15 cellular contexts compared by ENCODE assay signal in genomic region chr6:56956481-56956880, GRCh38. TPM values are rescaled to one million over a fixed set of nuclear protein-coding genes. Genes with fewer than 3 reads are reported as not detected.
DNase-seq lines count a peak whose midpoint lies in the region; FAIRE-seq and TF ChIP-seq lines count a peak whose summit lies in the region.
"Had no signal": no experiment of that assay in that cellular context is flagged by ENCODE, and none has a peak within 500 bp of the region (broad histone marks: within the 10 kb centered on the region; RNA-seq: fewer than 3 reads in every experiment).

No MANE protein-coding gene starts in this region.

- intact Hi-C loops in mammary epithelial cell (cut with micrococcal nuclease) (loop anchor here (10.0 kb wide), 1 partner anchor 192 kb away; no protein-coding TSS in a partner anchor), MCF 10A (cut with micrococcal nuclease) (loop anchor here (10.0 kb wide), 1 partner anchor 252 kb away; no protein-coding TSS in a partner anchor), OCI-LY7 (cut with micrococcal nuclease; ENCODE audit: unreplicated experiment) (loop anchor here (5.0 kb wide), 1 partner anchor 131 kb away; no protein-coding TSS in a partner anchor)

- H3K36me3 ChIP-seq in mammary epithelial cell (ENCODE audit: insufficient read depth, low read length) = no peaks in the 10 kb centered on the region
- H3K36me3 ChIP-seq in OCI-LY7 (ENCODE audit: insufficient read depth, low read length) = no peaks in the 10 kb centered on the region
- H3K36me3 ChIP-seq: esophagus muscularis mucosa, left lung, Peyer's patch, thoracic aorta had no signal

- dilution Hi-C loops in mammary epithelial cell (cut with HindIII; ENCODE audit: low sequenced_read_pairs) = no loop called here

- in situ Hi-C loops in mammary epithelial cell (cut with MboI; ENCODE audit: low sequenced_read_pairs in 2 of 2) = no loop called here

- WGBS in mammary epithelial cell (ENCODE audit: low coverage, missing lambda C conversion rate) = 74% methylated on average over 3 of the region's 3 CpGs

- peaks cover 13% of the 10 kb centered on the region for H3K4me1 Mint-ChIP-seq in MCF 10A (ENCODE audit: insufficient read depth, unreplicated experiment)

- no peak overlapping the region for H3K27ac Mint-ChIP-seq in MCF 10A (ENCODE audit: low read depth, unreplicated experiment)
- H3K27ac Mint-ChIP-seq: naive thymus-derived CD4-positive, alpha-beta T cell had no signal

- H3K4me3 ChIP-seq in mammary epithelial cell (replicated peaks in 1 of 3; ENCODE audit: insufficient read depth in 1 of 3, low read depth in 2 of 3, low read length in 3 of 3) = no peak overlapping the region
- peak overlapping the region; percentile 75 for H3K4me3 ChIP-seq in OCI-LY7 (ENCODE audit: low read depth, low read length, poor library complexity, severe bottlenecking)
- H3K4me3 ChIP-seq in iPS-11a (ENCODE audit: low read depth, low read length) = peak overlapping the region; percentile 88

- no peak overlapping the region for H3K4me3 Mint-ChIP-seq in MCF 10A (ENCODE audit: unreplicated experiment)

- POLR2A ChIA-PET in MCF 10A (lab: Yijun Ruan, JAX) = interaction anchor here (0.7 to 2.7 kb wide), 3 partner anchors 10 to 52 kb away, joined by 3 to 21 read pairs (median 4); no protein-coding TSS in a partner anchor
- POLR2A ChIA-PET in OCI-LY7 (lab: Charles Lee) = no interaction called here

- H2AFZ ChIP-seq in mammary epithelial cell (ENCODE audit: low read depth, low read length) = no peak overlapping the region
- H2AFZ ChIP-seq in OCI-LY7 (ENCODE audit: low read length) = peak overlapping the region; percentile 90; the same call in 1 of the 2 replicates

- H3K9me2 ChIP-seq in OCI-LY7 (ENCODE audit: insufficient read depth, low read length) = no peaks in the 10 kb centered on the region

- H3K9me3 ChIP-seq in mammary epithelial cell (replicated peaks; ENCODE audit: insufficient read depth, low read length) (no peaks in the 10 kb centered on the region), OCI-LY7 (ENCODE audit: low read length) (no peaks in the 10 kb centered on the region)
- H3K9me3 ChIP-seq: esophagus muscularis mucosa, left lung, Peyer's patch, thoracic aorta had no signal

- H3K4me2 ChIP-seq in mammary epithelial cell (ENCODE audit: insufficient read depth, low read depth, low read length) (peak overlapping the region; percentile 95), OCI-LY7 (ENCODE audit: low read length) (peak overlapping the region; percentile 84)

- peaks cover 17% of the 10 kb centered on the region for H3K79me2 ChIP-seq in mammary epithelial cell (ENCODE audit: insufficient read depth, low read length)
- H3K79me2 ChIP-seq in OCI-LY7 (ENCODE audit: insufficient read depth, low read depth, low read length) = no peaks in the 10 kb centered on the region

- no TSS peak for BruUV-seq in mammary epithelial cell (replicated peaks; lab: Mats Ljungman, UMichigan)
- no TSS peak for BruUV-seq in MCF 10A (replicated peaks; lab: Mats Ljungman, UMichigan)
- no TSS peak for BruUV-seq in OCI-LY7 (replicated peaks; lab: Mats Ljungman, UMichigan)

- H3K27ac ChIP-seq in mammary epithelial cell (ENCODE audit: insufficient read depth, low read depth, low read length) = no peak overlapping the region
- no peak overlapping the region for H3K27ac ChIP-seq in OCI-LY7 (ENCODE audit: low read depth, low read length, poor library complexity, severe bottlenecking)
- H3K27ac ChIP-seq: left lung, Peyer's patch, thoracic aorta had no signal

- CTCF ChIA-PET in mammary epithelial cell (lab: Charles Lee; ENCODE audit: low non-redundant PET) = no interaction called here
- CTCF ChIA-PET in MCF 10A (lab: Yijun Ruan, JAX) = interaction anchor here (0.6 to 15.8 kb wide), 8 partner anchors 9 to 90 kb away, joined by 3 to 154 read pairs (median 5); no protein-coding TSS in a partner anchor
- CTCF ChIA-PET in OCI-LY7 (lab: Charles Lee; ENCODE audit: unreplicated experiment) = no interaction called here

- no peak overlapping the region for H3K9ac ChIP-seq in mammary epithelial cell (ENCODE audit: insufficient read depth, low read length)

- peaks cover 46% of the 10 kb centered on the region for H3K4me1 ChIP-seq in mammary epithelial cell (ENCODE audit: insufficient read depth, low read length)
- peaks cover 16% of the 10 kb centered on the region for H3K4me1 ChIP-seq in OCI-LY7 (ENCODE audit: insufficient read depth, low read length, poor library complexity, severe bottlenecking)

- no peaks in the 10 kb centered on the region for H3K27me3 Mint-ChIP-seq in MCF 10A (ENCODE audit: insufficient read depth, unreplicated experiment)

- TF ChIP-seq CTCF in mammary epithelial cell (conservative IDR thresholded peaks at IDR 0.05 in 1 of 2, IDR thresholded peaks at IDR 0.05 in 1 of 2; ENCODE audit: extremely low read depth in 1 of 2, insufficient read depth in 1 of 2, low read depth in 1 of 2, low read length in 2 of 2) (no peak), MCF 10A (IDR thresholded peaks at IDR 0.05; ENCODE audit: unreplicated experiment) (no peak), OCI-LY7 (conservative IDR thresholded peaks at IDR 0.05; ENCODE audit: low read length) (no peak)

- no peaks in the 10 kb centered on the region for H3K36me3 Mint-ChIP-seq in MCF 10A (ENCODE audit: insufficient read depth, unreplicated experiment)
- H3K36me3 Mint-ChIP-seq: naive thymus-derived CD4-positive, alpha-beta T cell had no signal

- FAIRE-seq in urothelium cell line (lab: Jason Lieb, UNC) = no peak

- H3K9me3 Mint-ChIP-seq in MCF 10A (ENCODE audit: unreplicated experiment) = no peaks in the 10 kb centered on the region

- H4K20me1 ChIP-seq in mammary epithelial cell (ENCODE audit: insufficient read depth, low read length) (no peaks in the 10 kb centered on the region), OCI-LY7 (ENCODE audit: insufficient read depth, low read length) (no peaks in the 10 kb centered on the region)

- DNase-seq in mammary epithelial cell (no peak), MCF 10A (ENCODE audit: unreplicated experiment) (no peak), OCI-LY7 (ENCODE audit: low spot score) (no peak), urothelium cell line (ENCODE audit: low spot score) (peak; percentile 12), amygdala (lab: John Stamatoyannopoulos, UW) (no peak), NOMO-1 (lab: John Stamatoyannopoulos, UW; ENCODE audit: unreplicated experiment in 2 of 2) (no peak)
- no peak for DNase-seq in stimulated activated CD4-positive, alpha-beta T cell treated with anti-CD3 and anti-CD28 coated beads, Interleukin-12 subunit alpha, Interleukin-12 subunit beta, amount 100 ng/mL, for 4 hours
- DNase-seq: activated gamma-delta T cell had no signal

- no peaks in the 10 kb centered on the region for H3K27me3 ChIP-seq in mammary epithelial cell (ENCODE audit: insufficient read depth, low read length)
- H3K27me3 ChIP-seq: esophagus muscularis mucosa, Peyer's patch had no signal

RNA-seq across cellular contexts. Expression of gene BEND6, which starts 1.6 kb away (rescaled TPM):
- 1 to 10 TPM; 1.2 to 2.2 TPM for total RNA-seq in mammary epithelial cell
- polyA plus RNA-seq in mammary epithelial cell = 0.18 TPM
- polyA minus RNA-seq in mammary epithelial cell = not detected
- 2.1 and 4.2 TPM in 2 replicates for total RNA-seq in MCF 10A (2022)
- total RNA-seq in OCI-LY7 (2014; rRNA removed; shearing (Covaris generic)) = 0.50 and 0.88 TPM in 2 replicates
- total RNA-seq in OCI-LY7 (2022) = 1.5 and 2.9 TPM in 2 replicates
- total RNA-seq: activated CD8-positive, alpha-beta memory T cell treated with anti-CD3 and anti-CD28 coated beads for 36 hours; Peyer's patch had no signal
- polyA plus RNA-seq: naive thymus-derived CD4-positive, alpha-beta T cell had no signal

Comparison
In these comparisons a context has a peak if more than half of its experiments do, and no peak if none do; other contexts are left out.
1. H3K4me3 ChIP-seq: peak in OCI-LY7 (single experiment) and iPS-11a (single experiment); none in mammary epithelial cell (0 of 3).